Comparison of ENCODE assay signal across 8 cellular contexts in the genomic region with DNA sequence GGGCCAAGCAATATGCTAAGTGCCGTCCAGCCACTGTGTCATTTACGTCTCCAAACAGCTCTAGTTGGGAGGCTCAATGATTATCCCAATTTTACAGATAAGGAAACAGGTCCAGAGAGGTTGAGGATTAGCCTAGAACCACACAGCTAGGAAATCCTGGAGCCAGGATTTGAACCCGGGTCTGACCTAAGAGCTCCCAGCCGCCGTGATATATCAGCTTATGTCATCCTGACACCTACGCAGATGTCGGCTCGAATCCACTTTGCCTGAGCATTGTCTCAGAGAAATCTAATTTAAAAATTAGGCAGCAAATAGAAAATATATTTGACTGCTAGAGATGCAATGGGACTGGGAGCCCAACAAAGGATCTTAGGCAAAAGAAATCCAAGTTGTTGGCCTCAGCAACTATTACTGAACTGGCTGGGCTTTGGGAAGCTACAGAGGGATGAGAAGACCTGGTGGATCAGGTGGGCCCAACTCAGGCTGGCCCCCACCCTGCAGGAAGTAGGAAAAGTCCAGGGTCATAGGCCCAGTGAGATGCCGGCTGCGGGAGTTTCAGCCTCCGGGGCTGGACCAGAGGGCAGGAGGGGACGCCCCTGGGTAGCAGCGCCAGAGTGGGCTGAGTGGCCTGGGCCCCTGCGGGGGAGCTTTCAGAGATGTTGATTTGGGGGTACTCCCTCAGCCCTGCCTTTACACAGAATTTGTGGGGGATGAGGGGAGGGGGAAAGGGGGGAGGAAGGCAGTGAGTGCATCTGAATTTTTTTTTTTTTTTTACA. TPM values are rescaled to one million over a fixed set of nuclear protein-coding genes. Genes with fewer than 3 reads are reported as not detected.
DNase-seq lines count a peak whose midpoint lies in the region; ATAC-seq lines count a peak whose summit lies in the region.

No MANE protein-coding gene starts in this region.

- peak overlapping the region; percentile 12 for H3K9ac ChIP-seq in adipocyte (ENCODE audit: low read length)
- H3K9ac ChIP-seq in skeletal muscle satellite cell (ENCODE audit: low read depth, low read length) = peak overlapping the region; percentile 58

- H3K9me3 ChIP-seq in adipocyte (ENCODE audit: control insufficient read depth, low read length) (peaks cover 7% of the 10 kb centered on the region), skeletal muscle satellite cell (replicated peaks; ENCODE audit: low read length) (peaks cover 4% of the 10 kb centered on the region)

- H3K36me3 ChIP-seq in adipocyte (ENCODE audit: control insufficient read depth, insufficient read depth, low read length, severe bottlenecking) = peaks cover 16% of the 10 kb centered on the region
- peaks cover 21% of the 10 kb centered on the region for H3K36me3 ChIP-seq in skeletal muscle satellite cell (ENCODE audit: insufficient read depth, low read length)

- H3K4me3 ChIP-seq in adipocyte (ENCODE audit: low read length) (no peak overlapping the region), skeletal muscle satellite cell (ENCODE audit: low read length) (no peak overlapping the region)

- H3K27me3 ChIP-seq in adipocyte (replicated peaks; ENCODE audit: control insufficient read depth, insufficient read depth, low read length) = no peaks in the 10 kb centered on the region
- no peaks in the 10 kb centered on the region for H3K27me3 ChIP-seq in skeletal muscle satellite cell (ENCODE audit: control insufficient read depth, insufficient read depth, low read length)

- H3K4me1 ChIP-seq in adipocyte (ENCODE audit: control insufficient read depth, insufficient read depth, low read length) (peaks cover 7% of the 10 kb centered on the region), skeletal muscle satellite cell (ENCODE audit: control insufficient read depth, insufficient read depth, low read length) (peaks cover 30% of the 10 kb centered on the region)

- H3K4me2 ChIP-seq in skeletal muscle satellite cell (ENCODE audit: low read length) = peak overlapping the region; percentile 72

- peak; percentile 15 for ATAC-seq in GM19035 (IDR thresholded peaks at IDR 0.05; ENCODE audit: unreplicated experiment)
- ATAC-seq in HG03175 (IDR thresholded peaks at IDR 0.05; ENCODE audit: unreplicated experiment) = peak; percentile 19
- ATAC-seq in HG02798 (IDR thresholded peaks at IDR 0.05; ENCODE audit: poor library complexity, unreplicated experiment) = no peak

- DNase-seq in adipocyte (ENCODE audit: low read depth) (no peak), NCI-H128 (lab: John Stamatoyannopoulos, UW; ENCODE audit: unreplicated experiment) (no peak), NAMALWA (ENCODE audit: low spot score) (no peak), kidney tubule cell (ENCODE audit: low spot score) (no peak)

RNA-seq across cellular contexts. Expression of a gene that starts 35.1 kb away (rescaled TPM):
- total RNA-seq in skeletal muscle satellite cell (2012; rRNA removed) = 3.1 and 9.9 TPM in 2 replicates

RNA-seq across cellular contexts. Expression of a gene that starts 53.1 kb away (rescaled TPM):
- 17.5 and 19.0 TPM in 2 replicates for total RNA-seq in skeletal muscle satellite cell (2012; rRNA removed)
